Comparison of ENCODE assay signal across 1 cellular context in the genomic region with DNA sequence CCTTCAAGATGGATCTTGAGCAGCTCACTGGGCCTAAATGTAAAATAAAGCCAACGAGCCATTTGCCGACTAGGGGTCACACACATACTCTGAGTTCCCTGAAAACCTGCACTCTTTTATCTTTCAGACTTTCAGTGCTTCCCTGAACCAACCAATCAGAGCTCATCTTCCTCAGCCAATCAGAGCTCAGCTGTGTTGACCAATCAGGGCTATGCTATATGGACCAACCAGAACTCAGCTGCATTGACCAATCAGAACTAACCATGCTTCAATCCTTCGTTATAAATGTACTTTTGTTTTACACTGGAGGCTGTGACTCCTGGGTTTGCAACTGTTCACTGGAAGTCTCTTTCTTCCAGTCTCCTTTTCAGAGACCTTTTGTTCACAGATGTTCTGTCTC.
TF ChIP-seq lines count a peak whose summit lies in the region.

No MANE protein-coding gene starts in this region.

TF ChIP-seq in HepG2, 621 proteins besides CTCF, POLR2A, EP300 and RAD21:
- peak; percentile 63 for TF ChIP-seq NFYC (CRISPR knock-in tag; IDR thresholded peaks at IDR 0.05)
- no peak for TF ChIP-seq ZNF10 (CRISPR knock-in tag; IDR thresholded peaks at IDR 0.05; ENCODE audit: borderline replicate concordance, low read depth)
- peak; percentile 39; the same call in 1 of the 2 replicates for TF ChIP-seq NFYB (CRISPR knock-in tag; IDR thresholded peaks at IDR 0.05)
